ENCODE assay signal across 8 cellular contexts in the genomic region with DNA sequence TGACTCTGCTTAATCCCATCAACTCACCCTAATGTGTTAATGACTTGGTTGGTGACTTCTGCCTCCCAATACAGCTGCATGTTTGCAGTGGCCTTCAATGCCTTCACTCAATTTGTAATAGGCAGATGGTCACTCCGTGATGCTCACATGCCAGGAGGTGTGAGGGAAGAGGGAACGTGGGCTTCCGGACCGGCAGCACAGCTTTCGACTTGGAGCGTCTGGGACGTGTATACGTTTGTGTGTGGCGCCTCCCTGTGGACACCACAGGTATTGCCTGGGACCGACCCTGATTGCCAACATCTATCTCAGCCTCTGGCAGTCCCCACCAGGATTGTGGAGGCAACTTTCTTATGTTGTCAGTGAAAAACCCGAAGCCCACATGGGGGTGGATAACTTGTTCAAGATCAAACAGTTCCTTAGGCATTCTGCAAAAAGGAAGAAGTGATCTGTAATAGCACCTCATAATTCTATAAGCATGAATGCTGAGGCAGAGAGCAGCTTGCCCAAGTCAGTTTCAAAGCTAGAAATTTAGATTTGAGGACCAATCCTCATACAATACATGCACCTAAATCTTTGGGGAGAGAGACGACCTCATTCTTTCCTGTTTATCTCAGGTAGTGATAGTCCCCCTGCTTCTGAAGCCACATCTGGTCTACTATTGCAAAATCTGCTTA. TPM values are rescaled to one million over a fixed set of nuclear protein-coding genes. Genes with fewer than 3 reads are reported as not detected.
A peak's percentile ranks its signal among the peaks of the same experiment; 100 is the strongest.
DNase-seq lines count a peak whose midpoint lies in the region.

No MANE protein-coding gene starts in this region.

- intact Hi-C loops in posterior vena cava (cut with DNase I): no loop called here

- H3K36me3 ChIP-seq in HAP-1 (replicated peaks): no peaks in the 10 kb centered on the region

- DNase-seq in DMS79 treated with DMSO at 0.1 percent for 48 hours (lab: John Stamatoyannopoulos, UW) (peak; percentile 48), HAP-1 (ENCODE audit: low spot score in 2 of 2) (peak; percentile 80 to 96), NCI-H2196 treated with DMSO at 0.1 percent for 48 hours (lab: John Stamatoyannopoulos, UW; ENCODE audit: unreplicated experiment) (peak; percentile 5), midbrain (lab: John Stamatoyannopoulos, UW) (peak; percentile 62), posterior vena cava (ENCODE audit: low spot score) (no peak)
- DNase-seq in activated CD4-positive, alpha-beta T cell treated with anti-CD3 and anti-CD28 coated beads for 48 hours: peak; percentile 90
- peak; percentile 34 for DNase-seq in effector CD4-positive, alpha-beta T cell
- DNase-seq in stimulated activated naive CD4-positive, alpha-beta T cell (lab: John Stamatoyannopoulos, UW): peak; percentile 7 to 60 (median 32)

- H3K4me3 ChIP-seq in HAP-1: no peak overlapping the region

- H3K9me3 ChIP-seq in HAP-1: no peaks in the 10 kb centered on the region

- no peaks in the 10 kb centered on the region for H3K4me1 ChIP-seq in HAP-1

- in situ Hi-C loops in HAP-1 (cut with MboI; ENCODE audit: low sequenced_read_pairs): no loop called here

- H3K27me3 ChIP-seq in HAP-1 (ENCODE audit: low read depth): peaks cover 5% of the 10 kb centered on the region; the same call in 1 of the 2 replicates

RNA-seq across cellular contexts. Expression of gene MRPL46, which starts 16.9 kb away (rescaled TPM):
- total RNA-seq in posterior vena cava: 10 to 100 TPM; 16.2 to 16.4 TPM

RNA-seq across cellular contexts. Expression of gene MRPS11, which starts 17.2 kb away (rescaled TPM):
- 10 to 100 TPM; 24.2 to 32.9 TPM for total RNA-seq in posterior vena cava
